Comparison of ENCODE assay signal across 12 cellular contexts in genomic region chr12:182381-182883, GRCh38. TPM values are rescaled to one million over a fixed set of nuclear protein-coding genes. Genes with fewer than 3 reads are reported as not detected.
DNase-seq lines count a peak whose midpoint lies in the region; ATAC-seq lines count a peak whose summit lies in the region.
"Had no signal": no experiment of that assay in that cellular context is flagged by ENCODE, and none has a peak within 500 bp of the region (broad histone marks: within the 10 kb centered on the region; RNA-seq: fewer than 3 reads in every experiment).

No MANE protein-coding gene starts in this region.

- H3K4me2 ChIP-seq in neuronal stem cell (ENCODE audit: insufficient read depth, low read length, poor library complexity, severe bottlenecking), result no peak overlapping the region

- H3K14ac ChIP-seq in neuronal stem cell (ENCODE audit: low read length), result no peak overlapping the region

- H3K79me1 ChIP-seq in neuronal stem cell (ENCODE audit: low read depth, low read length), result peaks cover 2% of the 10 kb centered on the region

- DNase-seq in GM04503 (ENCODE audit: low read depth) (peak; percentile 27), NCI-H226 (peak; percentile 91), dermis blood vessel endothelial cell (peak; percentile 32), neuronal stem cell (ENCODE audit: low spot score) (no peak), C1 segment of cervical spinal cord (lab: John Stamatoyannopoulos, UW) (no peak)
- DNase-seq in activated CD4-positive, alpha-beta T cell treated with anti-CD3 and anti-CD28 coated beads, Interleukin-2, amount 50 U/mL, for 4 hours, result no peak
- DNase-seq: DND-41, immature natural killer cell, NCI-H510A treated with DMSO at 0.1 percent for 48 hours had no signal

- H3K4me3 ChIP-seq in neuronal stem cell (ENCODE audit: low read length in 2 of 2), result no peak overlapping the region

- H3K4ac ChIP-seq in neuronal stem cell (ENCODE audit: low read length), result no peak overlapping the region

- H3K9me3 ChIP-seq in neuronal stem cell (replicated peaks in 1 of 2; ENCODE audit: control insufficient read depth in 2 of 2, insufficient read depth in 1 of 2, low read depth in 1 of 2, low read length in 2 of 2), result no peaks in the 10 kb centered on the region

- no peak overlapping the region for H4K8ac ChIP-seq in neuronal stem cell (ENCODE audit: low read depth, low read length)

- H3K4me1 ChIP-seq in neuronal stem cell (ENCODE audit: control insufficient read depth in 2 of 2, insufficient read depth in 1 of 2, low read depth in 1 of 2, low read length in 2 of 2), result peaks cover 0 to 9% of the 10 kb centered on the region in 2 donors

- H3K23ac ChIP-seq in neuronal stem cell (ENCODE audit: low read depth, low read length, poor library complexity), result peak overlapping the region; percentile 1

- H2AK5ac ChIP-seq in neuronal stem cell (ENCODE audit: low read depth, low read length), result peak overlapping the region; percentile 17

- H3K27ac ChIP-seq in neuronal stem cell (replicated peaks; ENCODE audit: low read length), result no peak overlapping the region

- H3K27me3 ChIP-seq in neuronal stem cell (ENCODE audit: control insufficient read depth in 3 of 3, insufficient read depth in 3 of 3, low read depth in 1 of 3, low read length in 3 of 3), result peaks cover 0 to 17% (median 0%) of the 10 kb centered on the region in 3 experiments

- H2BK120ac ChIP-seq in neuronal stem cell (ENCODE audit: low read depth, low read length), result no peak overlapping the region

- no peak overlapping the region for H2AFZ ChIP-seq in neuronal stem cell (ENCODE audit: low read length)

- H3K9ac ChIP-seq in neuronal stem cell (ENCODE audit: low read depth, low read length, poor library complexity), result no peak overlapping the region

- WGBS in neuronal stem cell (ENCODE audit: extremely low coverage in 2 of 2, insufficient read length in 2 of 2, insufficient replicate concordance in 1 of 2), 2 donors, result no CpG with 5 or more reads among the region's 10 CpGs

- no peak overlapping the region for H2BK12ac ChIP-seq in neuronal stem cell (ENCODE audit: low read length)

- ATAC-seq in GM21619 (IDR thresholded peaks at IDR 0.05; ENCODE audit: unreplicated experiment) (no peak), GM18907 (IDR thresholded peaks at IDR 0.05; ENCODE audit: unreplicated experiment) (no peak)

- no peak overlapping the region for H2BK5ac ChIP-seq in neuronal stem cell (ENCODE audit: low read length)

- peak overlapping the region; percentile 68 for H3K18ac ChIP-seq in neuronal stem cell (ENCODE audit: low read length)

- no peak overlapping the region for H2BK15ac ChIP-seq in neuronal stem cell (ENCODE audit: low read length)

- H3K36me3 ChIP-seq in neuronal stem cell (replicated peaks in 1 of 2; ENCODE audit: control insufficient read depth in 2 of 2, insufficient read depth in 2 of 2, low read length in 2 of 2), result no peaks in the 10 kb centered on the region

- no peak overlapping the region for H4K91ac ChIP-seq in neuronal stem cell (ENCODE audit: low read depth, low read length, poor library complexity)

RNA-seq across cellular contexts. Expression of gene SLC6A12, which starts 31.5 kb away (rescaled TPM):
- total RNA-seq in dermis blood vessel endothelial cell, result 0.34 TPM in 1 of 2 replicates, not detected in the other
- 0.18 TPM for polyA plus RNA-seq in neuronal stem cell (2013, experiment 1 of 2)
- polyA plus RNA-seq in neuronal stem cell (2013, experiment 2 of 2), result 0.22 TPM
- total RNA-seq: HT-29 had no signal

Comparison
In these comparisons a context has a peak if more than half of its experiments do, and no peak if none do; other contexts are left out.
1. DNase-seq: peak in GM04503 (single experiment), NCI-H226 (single experiment) and dermis blood vessel endothelial cell (single experiment); none in neuronal stem cell (single experiment), activated CD4-positive, alpha-beta T cell treated with anti-CD3 and anti-CD28 coated beads, Interleukin-2, amount 50 U/mL, for 4 hours (0 of 2) and C1 segment of cervical spinal cord (0 of 14).